ENCODE assay signal across 24 cellular contexts in genomic region chr1:31567956-31568570, GRCh38. TPM values are rescaled to one million over a fixed set of nuclear protein-coding genes. Genes with fewer than 3 reads are reported as not detected.
DNase-seq lines count a peak whose midpoint lies in the region; ATAC-seq and TF ChIP-seq lines count a peak whose summit lies in the region.
"Had no signal": no experiment of that assay in that cellular context is flagged by ENCODE, and none has a peak within 500 bp of the region (broad histone marks: within the 10 kb centered on the region; RNA-seq: fewer than 3 reads in every experiment).

No MANE protein-coding gene starts in this region.

- no peak for TF ChIP-seq CTCF in chondrocyte (IDR thresholded peaks at IDR 0.05)
- no peak for TF ChIP-seq CTCF in thoracic aorta (IDR thresholded peaks at IDR 0.05)
- TF ChIP-seq CTCF in upper lobe of right lung (IDR thresholded peaks at IDR 0.05): no peak

- H3K4me3 Mint-ChIP-seq in chondrocyte (ENCODE audit: unreplicated experiment): no peak overlapping the region
- H3K4me3 Mint-ChIP-seq: activated CD4-positive, alpha-beta memory T cell treated with anti-CD3 and anti-CD28 coated beads, Interleukin-2, amount 10 ng/mL, durations not matched to agents 7 days and 5 days; activated naive CD4-positive, alpha-beta T cell treated with anti-CD3 and anti-CD28 coated beads for 36 hours; effector memory CD8-positive, alpha-beta T cell; neural progenitor cell had no signal

- H3K4me3 ChIP-seq in thoracic aorta: no peak overlapping the region
- H3K4me3 ChIP-seq in upper lobe of right lung: no peak overlapping the region
- H3K4me3 ChIP-seq: BLaER1 treated with 17β-estradiol and CSF1 and Interleukin-3, amounts not matched to agents 10 nM and 100 nM; lower lobe of right lung; neural progenitor cell had no signal

- no peaks in the 10 kb centered on the region for H3K36me3 Mint-ChIP-seq in chondrocyte (ENCODE audit: low read depth)
- H3K36me3 Mint-ChIP-seq: IgD-negative memory B cell, neural progenitor cell had no signal

- H3K27ac Mint-ChIP-seq in chondrocyte (ENCODE audit: unreplicated experiment): peak overlapping the region; percentile 87
- H3K27ac Mint-ChIP-seq: activated CD4-positive, alpha-beta memory T cell treated with anti-CD3 and anti-CD28 coated beads, Interleukin-2, amount 10 ng/mL, durations not matched to agents 7 days and 5 days; activated naive CD4-positive, alpha-beta T cell treated with anti-CD3 and anti-CD28 coated beads for 36 hours; effector memory CD8-positive, alpha-beta T cell; neural progenitor cell had no signal

- DNase-seq in Right ventricle myocardium superior (no peak), cardiac septum (ENCODE audit: low spot score) (no peak), chondrocyte (ENCODE audit: low spot score) (no peak), islet precursor cell (peak; percentile 27), thoracic aorta (ENCODE audit: low spot score) (peak; percentile 56), SW480 (ENCODE audit: low spot score) (no peak), upper lobe of right lung (no peak)
- DNase-seq: activated naive CD4-positive, alpha-beta T cell treated with anti-CD3 and anti-CD28 coated beads for 36 hours; Calu3; effector memory CD8-positive, alpha-beta T cell; NCI-H1694; OCI-M1; stimulated activated CD8-positive, alpha-beta memory T cell treated with anti-CD3 and anti-CD28 coated beads, Interleukin-4, amount 100 ng/mL, for 48 hours; WERI-Rb-1 had no signal

- intact Hi-C loops in Right ventricle myocardium superior (cut with DNase I) (loop anchor here (10.0 kb wide), 1 partner anchor 217 kb away; no protein-coding TSS in a partner anchor), cardiac septum (cut with DNase I) (loop anchor here (5.0 kb wide), 1 partner anchor 219 kb away; no protein-coding TSS in a partner anchor), upper lobe of right lung (cut with DNase I) (loop anchor here (10.0 kb wide), 1 partner anchor 47 kb away; the partner anchor contains the start of gene HCRTR1)

- H3K9me3 ChIP-seq in thoracic aorta (no peaks in the 10 kb centered on the region), upper lobe of right lung (no peaks in the 10 kb centered on the region)
- H3K9me3 ChIP-seq: BLaER1 treated with 17β-estradiol and CSF1 and Interleukin-3, amounts not matched to agents 10 nM and 100 nM; lower lobe of right lung had no signal

- ATAC-seq in Right ventricle myocardium superior (ENCODE audit: poor library complexity) (peak; percentile 3), thoracic aorta (ENCODE audit: insufficient number of reproducible peaks, low FRiP score, low read depth) (peak; percentile 45), HG03442 (IDR thresholded peaks at IDR 0.05; ENCODE audit: unreplicated experiment) (no peak), upper lobe of right lung (no peak)
- ATAC-seq: effector memory CD8-positive, alpha-beta T cell had no signal

- H3K27ac ChIP-seq in thoracic aorta: peak overlapping the region; percentile 54 to 58
- H3K27ac ChIP-seq in upper lobe of right lung: no peak overlapping the region
- H3K27ac ChIP-seq: BLaER1 treated with 17β-estradiol and CSF1 and Interleukin-3, amounts not matched to agents 10 nM and 100 nM; HL-60; lower lobe of right lung; neural progenitor cell; WERI-Rb-1 had no signal

- no peaks in the 10 kb centered on the region for H3K9me3 Mint-ChIP-seq in chondrocyte (ENCODE audit: low read depth)
- H3K9me3 Mint-ChIP-seq: activated CD4-positive, alpha-beta memory T cell treated with anti-CD3 and anti-CD28 coated beads, Interleukin-2, amount 10 ng/mL, durations not matched to agents 7 days and 5 days; activated naive CD4-positive, alpha-beta T cell treated with anti-CD3 and anti-CD28 coated beads for 36 hours; effector memory CD8-positive, alpha-beta T cell; IgD-negative memory B cell; neural progenitor cell had no signal

- H3K36me3 ChIP-seq in thoracic aorta: no peaks in the 10 kb centered on the region
- H3K36me3 ChIP-seq in upper lobe of right lung: no peaks in the 10 kb centered on the region
- H3K36me3 ChIP-seq: BLaER1 treated with 17β-estradiol and CSF1 and Interleukin-3, amounts not matched to agents 10 nM and 100 nM; lower lobe of right lung; neural progenitor cell; WERI-Rb-1 had no signal

- H3K27me3 ChIP-seq in thoracic aorta (replicated peaks; ENCODE audit: insufficient read depth) (no peaks in the 10 kb centered on the region), upper lobe of right lung (no peaks in the 10 kb centered on the region)
- H3K27me3 ChIP-seq: BLaER1 treated with 17β-estradiol and CSF1 and Interleukin-3, amounts not matched to agents 10 nM and 100 nM; neural progenitor cell had no signal

- peaks cover 25 to 44% of the 10 kb centered on the region in 2 donors for H3K4me1 ChIP-seq in thoracic aorta (ENCODE audit: control insufficient read depth in 1 of 2, low read depth in 2 of 2)
- H3K4me1 ChIP-seq in upper lobe of right lung: peaks cover 16% of the 10 kb centered on the region

- no peaks in the 10 kb centered on the region for H3K27me3 Mint-ChIP-seq in chondrocyte (ENCODE audit: low read depth)

- H3K4me1 Mint-ChIP-seq in chondrocyte (ENCODE audit: low read depth): peaks cover 40% of the 10 kb centered on the region
- H3K4me1 Mint-ChIP-seq: activated CD4-positive, alpha-beta memory T cell treated with anti-CD3 and anti-CD28 coated beads, Interleukin-2, amount 10 ng/mL, durations not matched to agents 7 days and 5 days had no signal

RNA-seq across cellular contexts. Expression of gene TINAGL1, which starts 8.3 kb away (rescaled TPM):
- total RNA-seq in Right ventricle myocardium superior (268 TPM), cardiac septum (180 TPM), chondrocyte (4.7 to 154 TPM (median 147 TPM) in 3 replicates), thoracic aorta (1,000 to 10,000 TPM in 1 of 2 donors, 100 to 1,000 TPM in 1; 581 to 1,250 TPM), upper lobe of right lung (154 TPM)
- total RNA-seq: activated CD4-positive, alpha-beta memory T cell treated with anti-CD3 and anti-CD28 coated beads, Interleukin-2, amount 10 ng/mL, durations not matched to agents 7 days and 5 days; activated naive CD4-positive, alpha-beta T cell treated with anti-CD3 and anti-CD28 coated beads for 36 hours; T-helper 2 cell treated with Interferon-gamma antibody and Interleukin-4, amounts not matched to agents 100 ng/mL and 5 ng/mL, for 36 hours had no signal

RNA-seq across cellular contexts. Expression of gene HCRTR1, which starts 49.4 kb away (rescaled TPM):
- total RNA-seq in Right ventricle myocardium superior (0.46 TPM), cardiac septum (not detected), chondrocyte (0.21 to 0.45 TPM in 2 of 3 replicates, not detected in the other), thoracic aorta (not detected), upper lobe of right lung (not detected)
- total RNA-seq: A172; activated CD4-positive, alpha-beta memory T cell treated with anti-CD3 and anti-CD28 coated beads, Interleukin-2, amount 10 ng/mL, durations not matched to agents 7 days and 5 days; activated naive CD4-positive, alpha-beta T cell treated with anti-CD3 and anti-CD28 coated beads for 36 hours; Calu3; fibroblast of lung; lower lobe of right lung; T-helper 2 cell treated with Interferon-gamma antibody and Interleukin-4, amounts not matched to agents 100 ng/mL and 5 ng/mL, for 36 hours had no signal

Comparison
In these comparisons a context has a peak if more than half of its experiments do, and no peak if none do; other contexts are left out.
1. ATAC-seq: peak in Right ventricle myocardium superior (single experiment) and thoracic aorta (single experiment); none in HG03442 (single experiment) and upper lobe of right lung (single experiment).
2. DNase-seq: peak in islet precursor cell (single experiment) and thoracic aorta (single experiment); none in Right ventricle myocardium superior (single experiment), cardiac septum (single experiment), chondrocyte (single experiment), SW480 (single experiment) and upper lobe of right lung (single experiment).